ENCODE assay signal across 8 cellular contexts in the genomic region with DNA sequence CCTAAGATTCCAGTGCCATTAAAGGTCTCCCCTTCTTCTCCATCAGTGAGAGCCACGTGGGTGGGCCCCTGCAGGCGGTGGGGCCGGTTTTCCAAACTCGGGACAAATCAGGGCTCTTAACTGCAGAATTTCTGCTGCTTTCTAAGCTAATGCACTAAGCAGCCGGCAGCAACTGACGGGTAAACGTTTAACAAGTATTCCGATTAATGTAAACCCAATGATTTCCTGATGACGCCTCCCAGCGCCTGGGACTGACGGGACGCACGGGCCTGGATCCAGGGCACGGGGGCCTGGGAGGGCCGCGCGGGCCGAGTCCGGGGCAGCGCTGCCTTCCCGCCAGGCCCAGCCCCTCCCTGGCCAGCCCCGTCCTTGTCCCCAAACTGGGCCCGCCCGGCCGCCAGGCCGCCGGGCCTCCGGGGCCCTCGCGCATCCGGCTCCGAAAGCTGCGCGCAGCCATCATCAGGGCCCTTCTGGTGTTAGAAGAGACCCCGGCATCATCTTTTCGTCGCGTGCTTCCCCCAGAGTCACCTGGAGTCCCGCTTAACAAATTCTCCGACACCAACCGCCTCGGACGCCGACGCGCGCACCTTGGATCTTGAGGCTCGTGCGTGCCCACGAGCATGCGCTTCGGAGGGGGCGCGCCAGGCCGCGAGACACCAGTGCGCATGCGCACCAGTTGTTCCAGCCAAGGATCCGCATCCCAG. TPM values are rescaled to one million over a fixed set of nuclear protein-coding genes. Genes with fewer than 3 reads are reported as not detected.
DNase-seq lines count a peak whose midpoint lies in the region; ATAC-seq and TF ChIP-seq lines count a peak whose summit lies in the region.

A gene (minus strand): TSS at position 616 of the 704 bp plus-strand sequence. CDS start 1,812 bp downstream, outside the sequence.

- H2BK120ac ChIP-seq in IMR-90 (ENCODE audit: low read depth, low read length) = peak within 1 kb of the TSS; percentile 25; the same call in 1 of the 2 replicates

- H3K9me1 ChIP-seq in IMR-90 (ENCODE audit: insufficient read depth, low read length) = peaks cover 6% of the 10 kb centered on the region

- no peaks in the 10 kb centered on the region for H3K9me3 ChIP-seq in CD8-positive, alpha-beta T cell (ENCODE audit: low read length)
- H3K9me3 ChIP-seq in IMR-90 (ENCODE audit: control insufficient read depth, insufficient read depth, low read length) = no peaks in the 10 kb centered on the region
- H3K9me3 ChIP-seq in PC-3 (ENCODE audit: low read length) = no peaks in the 10 kb centered on the region
- no peaks in the 10 kb centered on the region for H3K9me3 ChIP-seq in mucosa of rectum (ENCODE audit: control insufficient read depth in 2 of 2, low read length in 2 of 2)

- H4K5ac ChIP-seq in IMR-90 (ENCODE audit: low read depth, low read length) = peak within 1 kb of the TSS; percentile 92

- no peaks in the 10 kb centered on the region for H3K27me3 ChIP-seq in CD8-positive, alpha-beta T cell (ENCODE audit: insufficient read depth, low read length)
- no peaks in the 10 kb centered on the region for H3K27me3 ChIP-seq in IMR-90 (ENCODE audit: control insufficient read depth, insufficient read depth, low read length)
- H3K27me3 ChIP-seq in PC-3 (ENCODE audit: low read length) = no peaks in the 10 kb centered on the region
- no peaks in the 10 kb centered on the region for H3K27me3 ChIP-seq in mucosa of rectum (ENCODE audit: control insufficient read depth in 2 of 2, insufficient read depth in 2 of 2, low read length in 2 of 2)

- DNase-seq in CD8-positive, alpha-beta T cell = peak; percentile 65 to 88 (median 77)
- DNase-seq in IMR-90 (peak; percentile 64), PC-3 (peak; percentile 90), erythroblast (lab: John Stamatoyannopoulos, UW) (peak; percentile 86 to 91)
- peak; percentile 86 for DNase-seq in activated T-cell treated with anti-CD3 and anti-CD28 coated beads, Interleukin-2, amount 50 U/mL, for 24 hours
- peak; percentile 59 to 61 for DNase-seq in stimulated activated CD8-positive, alpha-beta memory T cell treated with anti-CD3 and anti-CD28 coated beads, Interleukin-4, amount 100 ng/mL, for 4 hours (ENCODE audit: low read depth in 2 of 2, low spot score in 1 of 2)

- peak within 1 kb of the TSS; percentile 97 for H2AK9ac ChIP-seq in IMR-90 (replicated peaks; ENCODE audit: low read depth, low read length, poor library complexity)

- H3K4ac ChIP-seq in IMR-90 (ENCODE audit: low read depth, low read length) = peak within 1 kb of the TSS; percentile 56

- H3K27ac ChIP-seq in CD8-positive, alpha-beta T cell (ENCODE audit: low read depth, low read length) = peak within 1 kb of the TSS; percentile 77
- peak within 1 kb of the TSS; percentile 78 for H3K27ac ChIP-seq in IMR-90 (ENCODE audit: insufficient read depth, low read length)
- peak within 1 kb of the TSS; percentile 53 for H3K27ac ChIP-seq in PC-3 (ENCODE audit: low read length)
- peak within 1 kb of the TSS; percentile 84 to 88 for H3K27ac ChIP-seq in mucosa of rectum (ENCODE audit: low read depth in 2 of 2, low read length in 2 of 2)

- TF ChIP-seq RAD21 in IMR-90 (IDR thresholded peaks at IDR 0.05; ENCODE audit: low read length) = no peak

- peaks cover 33% of the 10 kb centered on the region for H3K79me2 ChIP-seq in PC-3 (ENCODE audit: low read length)

- dilution Hi-C loops in IMR-90 (cut with HindIII; ENCODE audit: low sequenced_read_pairs, unreplicated experiment) = no loop called here

- H3F3A ChIP-seq in PC-3 (ENCODE audit: low read length, unreplicated experiment) = no peaks in the 10 kb centered on the region

- no peak within 1 kb of the TSS for H2AK5ac ChIP-seq in IMR-90 (ENCODE audit: low read depth, low read length)

- 6% methylated on average over 32 of the region's 59 CpGs; no CpG with 5 or more reads in 1 of the 2 experiments for WGBS in IMR-90 (ENCODE audit: extremely low coverage in 2 of 2, insufficient read length in 1 of 2), 2 experiments

- peaks cover 45% of the 10 kb centered on the region for H3K4me1 Mint-ChIP-seq in CD8-positive, alpha-beta T cell (ENCODE audit: low read depth)
- H3K4me1 Mint-ChIP-seq in activated T-cell treated with anti-CD3 and anti-CD28 coated beads, Interleukin-2, amount 50 U/mL, for 24 hours (ENCODE audit: low read depth) = peaks cover 75% of the 10 kb centered on the region

- H3K4me3 Mint-ChIP-seq in CD8-positive, alpha-beta T cell = peak within 1 kb of the TSS; percentile 94
- peak within 1 kb of the TSS; percentile 89 for H3K4me3 Mint-ChIP-seq in activated T-cell treated with anti-CD3 and anti-CD28 coated beads, Interleukin-2, amount 50 U/mL, for 24 hours

- H3K79me1 ChIP-seq in IMR-90 (ENCODE audit: low read depth in 1 of 2, low read length in 2 of 2) = peaks cover 8 to 32% of the 10 kb centered on the region in 2 experiments; a peak in 3 of 4 replicates

- H3K36me3 Mint-ChIP-seq in CD8-positive, alpha-beta T cell = peaks cover 19% of the 10 kb centered on the region
- peaks cover 84% of the 10 kb centered on the region for H3K36me3 Mint-ChIP-seq in activated T-cell treated with anti-CD3 and anti-CD28 coated beads, Interleukin-2, amount 50 U/mL, for 24 hours (ENCODE audit: low read depth)

- peaks cover 15% of the 10 kb centered on the region for H3K4me1 ChIP-seq in CD8-positive, alpha-beta T cell (ENCODE audit: insufficient read depth, low read length)
- H3K4me1 ChIP-seq in IMR-90 (ENCODE audit: control insufficient read depth, insufficient read depth, low read length) (peaks cover 8% of the 10 kb centered on the region), PC-3 (ENCODE audit: insufficient read depth, low read length) (peaks cover 23% of the 10 kb centered on the region), mucosa of rectum (ENCODE audit: control insufficient read depth in 2 of 2, insufficient read depth in 2 of 2, low read length in 2 of 2) (peaks cover 2 to 7% of the 10 kb centered on the region in 2 donors)

- no peaks in the 10 kb centered on the region for H3K27me3 Mint-ChIP-seq in CD8-positive, alpha-beta T cell (ENCODE audit: low read depth)
- H3K27me3 Mint-ChIP-seq in activated T-cell treated with anti-CD3 and anti-CD28 coated beads, Interleukin-2, amount 50 U/mL, for 24 hours = no peaks in the 10 kb centered on the region

- peak within 1 kb of the TSS; percentile 85 for H3K4me3 ChIP-seq in CD8-positive, alpha-beta T cell (ENCODE audit: low read depth, low read length)
- H3K4me3 ChIP-seq in IMR-90 (ENCODE audit: insufficient read depth, low read depth, low read length) (peak within 1 kb of the TSS; percentile 68), PC-3 (ENCODE audit: low read length) (peak within 1 kb of the TSS; percentile 73), mucosa of rectum (ENCODE audit: low read length in 2 of 2) (peak within 1 kb of the TSS; percentile 78 to 89)

- H4K8ac ChIP-seq in IMR-90 (ENCODE audit: low read depth in 2 of 2, low read length in 2 of 2) = peak within 1 kb of the TSS; percentile 40 to 95

- peak within 1 kb of the TSS; percentile 84 for H3K9ac ChIP-seq in IMR-90 (ENCODE audit: low read depth, low read length)
- H3K9ac ChIP-seq in PC-3 (ENCODE audit: low read length) = peak within 1 kb of the TSS; percentile 88
- peak within 1 kb of the TSS; percentile 81 to 82 for H3K9ac ChIP-seq in mucosa of rectum (ENCODE audit: low read depth in 1 of 2, low read length in 2 of 2)

- POLR2A ChIA-PET in CD8-positive, alpha-beta T cell (lab: Charles Lee) = interaction anchor here (0.7 to 1.2 kb wide), 3 partner anchors 13 to 50 kb away, joined by 3 to 6 read pairs (median 3); a partner anchor contains a TSS
- POLR2A ChIA-PET in IMR-90 (lab: Charles Lee; ENCODE audit: unreplicated experiment) (no interaction called here), PC-3 (lab: Charles Lee; ENCODE audit: unreplicated experiment) (no interaction called here)

- CTCF ChIA-PET in CD8-positive, alpha-beta T cell (lab: Charles Lee) = interaction anchor here (0.6 to 2.0 kb wide), 2 partner anchors 38 to 230 kb away, joined by 3 to 5 read pairs; no protein-coding TSS in a partner anchor
- CTCF ChIA-PET in IMR-90 (lab: Yijun Ruan, JAX) (interaction anchor here (0.5 kb wide), 1 partner anchor 18 kb away, joined by 4 read pairs; no protein-coding TSS in a partner anchor), PC-3 (lab: Charles Lee) (no interaction called here)

- intact Hi-C loops in CD8-positive, alpha-beta T cell (cut with DNase I, micrococcal nuclease) = loop anchor here (1.0 to 5.0 kb wide), 4 partner anchors 13 to 559 kb away; a partner anchor contains a TSS
- intact Hi-C loops in IMR-90 (cut with micrococcal nuclease) = no loop called here
- intact Hi-C loops in PC-3 (cut with micrococcal nuclease) = no loop called here

- peak within 1 kb of the TSS; percentile 90 for H2AFZ ChIP-seq in IMR-90 (replicated peaks; ENCODE audit: low read length, poor library complexity)
- peak within 1 kb of the TSS; percentile 82 for H2AFZ ChIP-seq in PC-3 (ENCODE audit: low read length)

- no peak for TF ChIP-seq CTCF in CD8-positive, alpha-beta T cell (IDR thresholded peaks at IDR 0.05)
- no peak for TF ChIP-seq CTCF in IMR-90 (conservative IDR thresholded peaks at IDR 0.05; ENCODE audit: low read depth, low read length)
- no peak for TF ChIP-seq CTCF in PC-3 (conservative IDR thresholded peaks at IDR 0.05; ENCODE audit: low read depth, low read length)

- peak within 1 kb of the TSS; percentile 63 for H2BK5ac ChIP-seq in IMR-90 (ENCODE audit: low read depth, low read length, poor library complexity, severe bottlenecking)

- H3K9me2 ChIP-seq in PC-3 (replicated peaks; ENCODE audit: low read length) = no peaks in the 10 kb centered on the region

- no peaks in the 10 kb centered on the region for H3K9me3 Mint-ChIP-seq in CD8-positive, alpha-beta T cell
- no peaks in the 10 kb centered on the region for H3K9me3 Mint-ChIP-seq in activated T-cell treated with anti-CD3 and anti-CD28 coated beads, Interleukin-2, amount 50 U/mL, for 24 hours

- H3K36me3 ChIP-seq in CD8-positive, alpha-beta T cell (ENCODE audit: insufficient read depth, low read length) = no peaks in the 10 kb centered on the region
- no peaks in the 10 kb centered on the region for H3K36me3 ChIP-seq in IMR-90 (ENCODE audit: control insufficient read depth, insufficient read depth, low read length)
- peaks cover 14% of the 10 kb centered on the region; the same call in 1 of the 2 replicates for H3K36me3 ChIP-seq in PC-3 (ENCODE audit: low read depth, low read length)
- no peaks in the 10 kb centered on the region for H3K36me3 ChIP-seq in mucosa of rectum (ENCODE audit: control insufficient read depth in 2 of 2, insufficient read depth in 2 of 2, low read length in 2 of 2)

- in situ Hi-C loops in IMR-90 (cut with MboI; ENCODE audit: low sequenced_read_pairs) = no loop called here

- BruUV-seq in IMR-90 (replicated peaks; lab: Mats Ljungman, UMichigan) (no TSS peak), PC-3 (replicated peaks; lab: Mats Ljungman, UMichigan) (no TSS peak)

- peak within 1 kb of the TSS; percentile 45 for H3K56ac ChIP-seq in IMR-90 (ENCODE audit: extremely low read depth, insufficient read depth, low read length)

- ATAC-seq in CD8-positive, alpha-beta T cell = peak; percentile 80
- peak; percentile 72 for ATAC-seq in GM21367 (IDR thresholded peaks at IDR 0.05; ENCODE audit: unreplicated experiment)
- ATAC-seq in IMR-90 (ENCODE audit: low read depth) = peak; percentile 81
- peak; percentile 88 for ATAC-seq in PC-3

- TF ChIP-seq POLR2A in IMR-90 (IDR thresholded peaks at IDR 0.05; ENCODE audit: low read depth, low read length) = peak; percentile 35; the same call in 1 of the 2 replicates
- peak; percentile 67 for TF ChIP-seq POLR2A in erythroblast (IDR thresholded peaks at IDR 0.05; ENCODE audit: low read length)

- H4K91ac ChIP-seq in IMR-90 (ENCODE audit: insufficient read depth, low read depth, low read length) = peak within 1 kb of the TSS; percentile 76

- H3K23ac ChIP-seq in IMR-90 (ENCODE audit: low read depth, low read length) = peak within 1 kb of the TSS; percentile 62

- peak within 1 kb of the TSS; percentile 1; the same call in 1 of the 2 replicates for H3K18ac ChIP-seq in IMR-90 (ENCODE audit: low read depth, low read length)

- H4K20me1 ChIP-seq in IMR-90 (ENCODE audit: insufficient read depth, low read length) = no peaks in the 10 kb centered on the region
- H4K20me1 ChIP-seq in PC-3 (ENCODE audit: low read length) = no peaks in the 10 kb centered on the region

- peak within 1 kb of the TSS; percentile 79 for H3K14ac ChIP-seq in IMR-90 (replicated peaks; ENCODE audit: low read depth, low read length)

- no peak within 1 kb of the TSS for H2BK20ac ChIP-seq in IMR-90 (ENCODE audit: low read depth, low read length)

- H3K27ac Mint-ChIP-seq in CD8-positive, alpha-beta T cell = peak within 1 kb of the TSS; percentile 96
- H3K27ac Mint-ChIP-seq in activated T-cell treated with anti-CD3 and anti-CD28 coated beads, Interleukin-2, amount 50 U/mL, for 24 hours = peak within 1 kb of the TSS; percentile 97

- H3K4me2 ChIP-seq in IMR-90 (ENCODE audit: low read depth, low read length) (peak within 1 kb of the TSS; percentile 63), PC-3 (ENCODE audit: low read length) (peak within 1 kb of the TSS; percentile 95)

- no peak within 1 kb of the TSS for H2BK15ac ChIP-seq in IMR-90 (ENCODE audit: low read depth, low read length)

RNA-seq across cellular contexts. Expression of the gene that starts here (rescaled TPM):
- total RNA-seq in CD8-positive, alpha-beta T cell = 10 to 100 TPM in 1 of 2 experiments, 1 to 10 TPM in 1; 8.5 to 12.2 TPM
- total RNA-seq in IMR-90 (2012; rRNA removed) (14.7 and 16.9 TPM in 2 replicates), PC-3 (2014; rRNA removed) (7.9 and 13.2 TPM in 2 replicates)
- 5.1 and 5.6 TPM in 2 replicates for polyA plus RNA-seq in IMR-90 (2012; rRNA removed)
- 1.5 and 2.0 TPM in 2 replicates for polyA plus RNA-seq in IMR-90 (2012; cell fraction: cytosol; rRNA removed)
- polyA plus RNA-seq in IMR-90 (2012; cell fraction: nucleus; rRNA removed; ENCODE audit: low replicate concordance) = 5.1 and 14.7 TPM in 2 replicates

Comparison
In these comparisons a context has a peak if more than half of its experiments do, and no peak if none do; other contexts are left out.
1. Peak in every context shown above with its lines: DNase-seq, ATAC-seq, H3K4me3 ChIP-seq and H3K27ac ChIP-seq.
2. intact Hi-C loops: an anchor here in CD8-positive, alpha-beta T cell (1.0 to 5.0 kb wide); none called in IMR-90 and PC-3.